In genomic region chr7:23597908-23598224, GRCh38 we compare ENCODE assay signal across 8 cellular contexts. TPM values are rescaled to one million over a fixed set of nuclear protein-coding genes. Genes with fewer than 3 reads are reported as not detected.
DNase-seq lines count a peak whose midpoint lies in the region; ATAC-seq, FAIRE-seq and TF ChIP-seq lines count a peak whose summit lies in the region.

No MANE protein-coding gene starts in this region.

- TF ChIP-seq RAD21 in GM12878 (IDR thresholded peaks at IDR 0.05; ENCODE audit: insufficient read depth, low read depth, low read length) (no peak), liver (IDR thresholded peaks at IDR 0.05) (no peak)

- in situ Hi-C loops in GM12878 (cut with MboI): no loop called here

- H3K79me2 ChIP-seq in GM12878 (ENCODE audit: control insufficient read depth, insufficient read depth, low read length): peaks cover 55% of the 10 kb centered on the region

- WGBS in GM12878 (ENCODE audit: insufficient coverage, insufficient replicate concordance, low lambda C conversion rate, missing lambda C conversion rate): under 1% methylated on average over 7 of the region's 7 CpGs
- under 1% methylated on average over 7 of the region's 7 CpGs for WGBS in liver
- WGBS in thymus: 5% methylated on average over 7 of the region's 7 CpGs

- H3K27ac ChIP-seq in GM12878 (ENCODE audit: control insufficient read depth, insufficient read depth) (peak overlapping the region; percentile 82), liver (ENCODE audit: low read depth in 1 of 2, low read length in 2 of 2) (peak overlapping the region; percentile 71 to 96), thymus (ENCODE audit: low read depth) (peak overlapping the region; percentile 87)

- H3K36me3 ChIP-seq in GM12878 (ENCODE audit: control insufficient read depth in 2 of 2, insufficient read depth in 2 of 2, low read length in 1 of 2) (no peaks in the 10 kb centered on the region), liver (ENCODE audit: control insufficient read depth in 4 of 4, insufficient read depth in 3 of 4, low read depth in 1 of 4, low read length in 3 of 4) (no peaks in the 10 kb centered on the region), thymus (ENCODE audit: control insufficient read depth, insufficient read depth) (no peaks in the 10 kb centered on the region)

- H4K20me1 ChIP-seq in GM12878 (ENCODE audit: control insufficient read depth, insufficient read depth): no peaks in the 10 kb centered on the region

- SMC1A ChIA-PET in GM12878 (lab: Charles Lee; ENCODE audit: uncharacterized antibody, unreplicated experiment): interaction anchor here (0.6 to 4.5 kb wide), 12 partner anchors 11 to 1851 kb away, joined by 3 to 29 read pairs (median 8); partner anchors contain the start of gene FAM221A

- peak overlapping the region; percentile 61 for H3K4me2 ChIP-seq in GM12878 (ENCODE audit: control insufficient read depth, insufficient read depth)

- TF ChIP-seq POLR2A in GM12878 (IDR thresholded peaks at IDR 0.05; ENCODE audit: low read depth, low read length): no peak

- H3K4me1 ChIP-seq in GM12878 (ENCODE audit: control insufficient read depth, insufficient read depth, low read length) (peaks cover 32% of the 10 kb centered on the region), liver (ENCODE audit: control insufficient read depth in 4 of 4, insufficient read depth in 4 of 4, low read length in 3 of 4) (peaks cover 2 to 12% (median 8%) of the 10 kb centered on the region in 4 donors), thymus (ENCODE audit: control insufficient read depth, insufficient read depth, low read length) (peaks cover 2% of the 10 kb centered on the region)

- BruUV-seq in GM12878 (replicated peaks; lab: Mats Ljungman, UMichigan): no TSS peak

- POLR2A ChIA-PET in GM12878 (lab: Charles Lee): interaction anchor here (0.6 to 1.9 kb wide), 6 partner anchors 10 to 101 kb away, joined by 3 to 8 read pairs (median 4); no protein-coding TSS in a partner anchor

- no peak for FAIRE-seq in GM12878 (lab: Jason Lieb, UNC)

- peak overlapping the region; percentile 95 for H2AFZ ChIP-seq in GM12878 (ENCODE audit: control insufficient read depth, low read depth, low read length)

- ATAC-seq in HG03521 (IDR thresholded peaks at IDR 0.05; ENCODE audit: unreplicated experiment) (peak; percentile 6), GM12878 (no peak), GM21367 (IDR thresholded peaks at IDR 0.05; ENCODE audit: unreplicated experiment) (no peak)

- no peak for TF ChIP-seq EP300 in GM12878 (IDR thresholded peaks at IDR 0.05; ENCODE audit: borderline replicate concordance in 1 of 2, control insufficient read depth in 1 of 2, low read depth in 2 of 2, low read length in 2 of 2)

- peak; percentile 6 for DNase-seq in NCI-H2081 treated with DMSO at 0.1 percent for 48 hours (lab: John Stamatoyannopoulos, UW)
- no peak for DNase-seq in NCI-H2081 (lab: John Stamatoyannopoulos, UW)
- no peak for DNase-seq in GM12878 (ENCODE audit: low read depth, low spot score)
- DNase-seq in glomerular visceral epithelial cell (ENCODE audit: extremely low spot score): no peak

- intact Hi-C loops in GM12878 (cut with micrococcal nuclease; ENCODE audit: unreplicated experiment): loop anchor here (5.0 to 10.0 kb wide), 2 partner anchors 126 to 1367 kb away; partner anchors contain the start of gene IGF2BP3

- RAD21 ChIA-PET in GM12878 (lab: Charles Lee; ENCODE audit: unreplicated experiment): interaction anchor here (1.0 to 3.9 kb wide), 4 partner anchors 82 to 240 kb away, joined by 4 to 20 read pairs (median 5); partner anchors contain the start of gene FAM221A

- H3K27me3 ChIP-seq in GM12878 (replicated peaks in 1 of 2; ENCODE audit: control insufficient read depth in 2 of 2, insufficient read depth in 2 of 2, low read length in 1 of 2): no peaks in the 10 kb centered on the region
- no peaks in the 10 kb centered on the region for H3K27me3 ChIP-seq in liver (ENCODE audit: control insufficient read depth in 4 of 4, insufficient read depth in 4 of 4, low read length in 3 of 4)
- peaks cover 2% of the 10 kb centered on the region for H3K27me3 ChIP-seq in thymus (ENCODE audit: control insufficient read depth, insufficient read depth)

- H3K4me3 ChIP-seq in GM12878 (peak overlapping the region; percentile 76), liver (ENCODE audit: low read depth in 1 of 3, low read length in 3 of 3) (peak overlapping the region; percentile 74 to 97 (median 82)), thymus (ENCODE audit: low read length) (peak overlapping the region; percentile 94)

- H3K9me3 ChIP-seq in GM12878 (replicated peaks; ENCODE audit: control insufficient read depth, insufficient read depth, low read length) (no peaks in the 10 kb centered on the region; the same call in 2 of the 3 replicates), liver (ENCODE audit: control insufficient read depth in 4 of 4, low read length in 3 of 4) (no peaks in the 10 kb centered on the region), thymus (ENCODE audit: control insufficient read depth) (no peaks in the 10 kb centered on the region)

- H3K9ac ChIP-seq in GM12878 (ENCODE audit: control insufficient read depth, insufficient read depth, low read length): peak overlapping the region; percentile 82
- H3K9ac ChIP-seq in liver (ENCODE audit: low read depth in 1 of 2, low read length in 2 of 2): peak overlapping the region; percentile 15 to 82

- TF ChIP-seq CTCF in GM12878 (IDR thresholded peaks at IDR 0.05 in 2 of 3, conservative IDR thresholded peaks at IDR 0.05 in 1 of 3; ENCODE audit: control insufficient read depth in 2 of 3, extremely low read depth in 1 of 3, insufficient read depth in 1 of 3, low read depth in 3 of 3, low read length in 3 of 3) (no peak), liver (IDR thresholded peaks at IDR 0.05; ENCODE audit: low read depth, low read length, missing input control) (no peak)

- CTCF ChIA-PET in GM12878 (lab: Yijun Ruan, JAX): interaction anchor here (1.0 to 4.1 kb wide), 7 partner anchors 27 to 336 kb away, joined by 3 to 20 read pairs (median 3); no protein-coding TSS in a partner anchor

TF ChIP-seq in GM12878, 131 proteins besides CTCF, POLR2A, EP300 and RAD21 (continues in another document):
- no peak for TF ChIP-seq CHD2 (IDR thresholded peaks at IDR 0.05; ENCODE audit: borderline replicate concordance, low read depth, low read length)
- TF ChIP-seq MEF2B (IDR thresholded peaks at IDR 0.05; ENCODE audit: partially characterized antibody, poor library complexity, severe bottlenecking): no peak
- no peak for TF ChIP-seq CEBPB (IDR thresholded peaks at IDR 0.05; ENCODE audit: borderline replicate concordance in 1 of 2, low read depth in 2 of 2, low read length in 2 of 2)

TF ChIP-seq in liver, 16 proteins besides CTCF, POLR2A, EP300 and RAD21:
- TF ChIP-seq FOXA2 (IDR thresholded peaks at IDR 0.05): no peak
- TF ChIP-seq EGR1 (IDR thresholded peaks at IDR 0.05; ENCODE audit: low read depth in 2 of 2): no peak
- no peak for TF ChIP-seq ATF3 (IDR thresholded peaks at IDR 0.05)
- TF ChIP-seq MAX (IDR thresholded peaks at IDR 0.05): no peak
- no peak for TF ChIP-seq YY1 (IDR thresholded peaks at IDR 0.05)
TF ChIP-seq in liver: peak in this region for 0.

RNA-seq across cellular contexts. Expression of gene CCDC126, which starts 0.7 kb away (rescaled TPM):
- total RNA-seq in GM12878 (2013; cell fraction: nucleolus; rRNA removed): 26.3 and 27.5 TPM in 2 replicates
- total RNA-seq in GM12878 (2014; rRNA removed) (24.7 and 31.6 TPM in 2 replicates), GM12878 (2014; rRNA removed; fragmentation: Illumina TruSeq; extraction: Trizol) (23.4 and 23.5 TPM in 2 replicates), GM12878 (2021) (21.7 and 21.8 TPM in 2 replicates), liver (10 to 100 TPM in 1 of 2 donors, 1 to 10 TPM in 1; 6.2 to 11.3 TPM)
- 5.8 TPM for polyA plus RNA-seq in GM12878 (2011; ENCODE audit: low read depth)
- polyA plus RNA-seq in GM12878 (2011; rRNA removed) (10.9 and 18.2 TPM in 2 replicates), GM12878 (2014; fragmentation: Illumina TruSeq; extraction: Trizol) (18.4 and 20.0 TPM in 2 replicates), GM12878 (2014; fragmentation: Nextera tagmentation; extraction: Ambion mirVana) (10 to 100 TPM; 34.3 to 49.9 TPM), GM12878 (2014; rRNA removed) (17.2 and 22.9 TPM in 2 replicates), GM12878 (2016; fragmentation: Nextera tagmentation; extraction: Ambion mirVana) (10 to 100 TPM; 32.7 to 38.7 TPM), liver (1 to 10 TPM; 4.8 to 9.3 TPM), thymus (8.3 TPM)
- 4.5 and 6.2 TPM in 2 replicates for polyA plus RNA-seq in GM12878 (2011; cell fraction: cytosol; rRNA removed)
- 7.9 and 10.2 TPM in 2 replicates for polyA plus RNA-seq in GM12878 (2011; cell fraction: nucleus; rRNA removed)
- 8.7 and 12.1 TPM in 2 replicates for polyA plus RNA-seq in GM12878 (2012)
- 7.5 and 13.4 TPM in 2 replicates for polyA minus RNA-seq in GM12878 (2011; rRNA and poly(A)+ RNA removed)
- 6.1 TPM in 2 replicates for polyA minus RNA-seq in GM12878 (2011; cell fraction: cytosol; rRNA and poly(A)+ RNA removed)
- polyA minus RNA-seq in GM12878 (2011; cell fraction: nucleus; rRNA and poly(A)+ RNA removed): 13.3 and 23.3 TPM in 2 replicates
